In genomic region chr17:36014946-36015345, GRCh38 we compare ENCODE assay signal across 14 cellular contexts.
DNase-seq lines count a peak whose midpoint lies in the region; ATAC-seq lines count a peak whose summit lies in the region.
"Had no signal": no experiment of that assay in that cellular context is flagged by ENCODE, and none has a peak within 500 bp of the region (broad histone marks: within the 10 kb centered on the region; RNA-seq: fewer than 3 reads in every experiment).

No MANE protein-coding gene starts in this region.

- H3K9me3 Mint-ChIP-seq in dendritic cell treated with granulocyte-macrophage colony-stimulating factor and Interleukin-4, amounts not matched to agents 40 ng/mL and 50 ng/mL, for 4 days: peaks cover 10% of the 10 kb centered on the region
- H3K9me3 Mint-ChIP-seq: CD4-positive, alpha-beta T cell; CD8-positive, alpha-beta T cell had no signal

- intact Hi-C loops in dendritic cell treated with granulocyte-macrophage colony-stimulating factor and Interleukin-4, amounts not matched to agents 40 ng/mL and 50 ng/mL, for 4 days (cut with micrococcal nuclease): loop anchor here (5.0 kb wide), 2 partner anchors 42 to 57 kb away; no protein-coding TSS in a partner anchor

- peaks cover 67% of the 10 kb centered on the region for H3K4me1 Mint-ChIP-seq in dendritic cell treated with granulocyte-macrophage colony-stimulating factor and Interleukin-4, amounts not matched to agents 40 ng/mL and 50 ng/mL, for 4 days (ENCODE audit: low read depth)

- peaks cover 74% of the 10 kb centered on the region for H3K36me3 Mint-ChIP-seq in dendritic cell treated with granulocyte-macrophage colony-stimulating factor and Interleukin-4, amounts not matched to agents 40 ng/mL and 50 ng/mL, for 4 days (ENCODE audit: low read depth)
- H3K36me3 Mint-ChIP-seq: CD8-positive, alpha-beta T cell had no signal

- no peak for ATAC-seq in GM21723 (IDR thresholded peaks at IDR 0.05; ENCODE audit: unreplicated experiment)
- ATAC-seq: CD8-positive, alpha-beta T cell had no signal

- H3K4me3 Mint-ChIP-seq in dendritic cell treated with granulocyte-macrophage colony-stimulating factor and Interleukin-4, amounts not matched to agents 40 ng/mL and 50 ng/mL, for 4 days: peak overlapping the region; percentile 75
- H3K4me3 Mint-ChIP-seq: B cell; CD4-positive, alpha-beta T cell; CD8-positive, alpha-beta T cell had no signal

- no peaks in the 10 kb centered on the region for H3K27me3 Mint-ChIP-seq in dendritic cell treated with granulocyte-macrophage colony-stimulating factor and Interleukin-4, amounts not matched to agents 40 ng/mL and 50 ng/mL, for 4 days

- DNase-seq in MV-4-11 (lab: John Stamatoyannopoulos, UW) (peak; percentile 34), Ammon's horn (ENCODE audit: low spot score) (no peak), GOT3 (lab: John Stamatoyannopoulos, UW) (no peak)
- DNase-seq: 8988T; ACHN; Caco-2; Calu3; CD4-positive, alpha-beta T cell; CD8-positive, alpha-beta T cell; DMS79 treated with DMSO at 0.1 percent for 48 hours; GF-D8 had no signal

- H3K27ac Mint-ChIP-seq in dendritic cell treated with granulocyte-macrophage colony-stimulating factor and Interleukin-4, amounts not matched to agents 40 ng/mL and 50 ng/mL, for 4 days: peak overlapping the region; percentile 86
- H3K27ac Mint-ChIP-seq: B cell; CD4-positive, alpha-beta T cell; CD8-positive, alpha-beta T cell had no signal
